Comparison of ENCODE assay signal across 23 cellular contexts in the genomic region with DNA sequence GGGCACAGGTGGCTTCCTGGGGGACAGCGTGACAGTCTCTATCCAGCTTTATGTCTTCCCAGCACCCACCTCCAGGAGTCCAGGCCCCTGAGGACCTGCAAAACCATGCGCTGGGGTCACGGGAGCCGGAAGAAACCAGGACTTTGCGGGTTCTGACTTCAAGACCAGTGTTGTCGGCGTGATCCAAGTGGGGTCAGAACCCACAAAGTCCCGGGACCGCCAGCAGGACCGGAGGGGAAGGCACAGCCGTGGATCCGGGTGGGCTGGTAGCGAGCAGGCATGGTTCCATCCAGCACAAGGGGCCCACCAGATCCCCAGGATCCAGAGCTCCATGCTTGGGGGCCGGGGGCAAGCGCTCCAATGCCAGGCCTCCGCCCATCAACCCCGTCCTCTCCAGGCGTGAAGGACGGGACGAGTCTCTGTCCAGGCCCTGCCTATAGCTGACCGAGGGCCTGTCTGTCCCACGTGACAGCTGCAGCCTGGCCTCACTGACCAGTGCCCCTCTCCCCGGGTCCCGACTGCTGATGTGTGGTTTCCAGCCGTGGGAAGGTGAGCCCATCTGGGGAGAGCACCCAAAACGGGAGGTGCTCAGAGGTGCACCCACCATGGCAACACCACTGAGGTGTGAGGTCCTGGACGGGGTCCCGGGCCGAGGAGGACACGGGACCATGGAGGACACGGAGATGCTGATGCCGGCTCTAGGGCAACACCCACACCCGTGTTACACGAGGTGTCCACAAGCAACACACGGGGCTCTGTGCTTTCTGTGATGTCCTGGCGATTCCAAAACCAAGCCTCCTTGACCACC. TPM values are rescaled to one million over a fixed set of nuclear protein-coding genes. Genes with fewer than 3 reads are reported as not detected.
"Had no signal": no experiment of that assay in that cellular context is flagged by ENCODE, and none has a peak within 500 bp of the region (broad histone marks: within the 10 kb centered on the region; RNA-seq: fewer than 3 reads in every experiment).

No MANE protein-coding gene starts in this region.

- H3K4me3 Mint-ChIP-seq: endodermal cell; nephron progenitor cell; stimulated activated effector memory CD8-positive, alpha-beta T cell treated with anti-CD3 and anti-CD28 coated beads, Interleukin-12 subunit alpha, Interleukin-12 subunit beta, amount 100 ng/mL, for 72 hours; type B pancreatic cell had no signal

- H3K4me1 ChIP-seq: left lung, suprapubic skin, thyroid gland had no signal

- H3K4me3 ChIP-seq: coronary artery, heart left ventricle, left lung, lung, smooth muscle cell, suprapubic skin, thyroid gland had no signal

- DNase-seq: effector CD4-positive, alpha-beta T cell; endodermal cell; erythroblast; foreskin melanocyte; hippocampal formation; kidney glomerular epithelial cell; mesenchymal stem cell; midbrain; nephron progenitor cell; stimulated activated CD4-positive, alpha-beta T cell treated with anti-CD3 and anti-CD28 coated beads, Interleukin-2, amount 100 ng/mL, for 48 hours; stimulated activated CD8-positive, alpha-beta memory T cell treated with anti-CD3 and anti-CD28 coated beads, Interleukin-4, amount 100 ng/mL, for 48 hours; stimulated activated naive CD8-positive, alpha-beta T cell treated with anti-CD3 and anti-CD28 coated beads, Interleukin-15, Interleukin-2, amounts not matched to agents 100 U/mL and 50 U/mL, for 24 hours; thyroid gland had no signal

- ATAC-seq: heart left ventricle; left lung; stimulated activated effector memory CD8-positive, alpha-beta T cell treated with anti-CD3 and anti-CD28 coated beads, Interleukin-12 subunit alpha, Interleukin-12 subunit beta, amount 100 ng/mL, for 72 hours; stimulated activated naive CD8-positive, alpha-beta T cell treated with anti-CD3 and anti-CD28 coated beads, Interleukin-15, Interleukin-2, amounts not matched to agents 100 U/mL and 50 U/mL, for 24 hours had no signal

- H3K36me3 Mint-ChIP-seq: stimulated activated effector memory CD8-positive, alpha-beta T cell treated with anti-CD3 and anti-CD28 coated beads, Interleukin-12 subunit alpha, Interleukin-12 subunit beta, amount 100 ng/mL, for 72 hours; type B pancreatic cell had no signal

- H3K27me3 ChIP-seq: heart left ventricle, left lung, suprapubic skin, thyroid gland had no signal

- H3K9me3 ChIP-seq: heart left ventricle, left lung, suprapubic skin, thyroid gland had no signal

- H3K4me2 ChIP-seq: smooth muscle cell had no signal

- H3K27ac ChIP-seq: coronary artery, heart left ventricle, left lung, suprapubic skin, thyroid gland had no signal

- H3K4me1 Mint-ChIP-seq: endodermal cell; stimulated activated effector memory CD8-positive, alpha-beta T cell treated with anti-CD3 and anti-CD28 coated beads, Interleukin-12 subunit alpha, Interleukin-12 subunit beta, amount 100 ng/mL, for 72 hours had no signal

- FAIRE-seq: endothelial cell of umbilical vein, urothelium cell line had no signal

- H3K27ac Mint-ChIP-seq: endodermal cell; nephron progenitor cell; stimulated activated effector memory CD8-positive, alpha-beta T cell treated with anti-CD3 and anti-CD28 coated beads, Interleukin-12 subunit alpha, Interleukin-12 subunit beta, amount 100 ng/mL, for 72 hours; type B pancreatic cell had no signal

- H3K9me3 Mint-ChIP-seq: endodermal cell; nephron progenitor cell; stimulated activated effector memory CD8-positive, alpha-beta T cell treated with anti-CD3 and anti-CD28 coated beads, Interleukin-12 subunit alpha, Interleukin-12 subunit beta, amount 100 ng/mL, for 72 hours; type B pancreatic cell had no signal

- H3K27me3 Mint-ChIP-seq: type B pancreatic cell had no signal

RNA-seq across cellular contexts. Expression of a gene that starts 54.4 kb away (rescaled TPM):
- total RNA-seq: endothelial cell of umbilical vein had no signal
